8 cellular contexts compared by ENCODE assay signal in genomic region chr1:53182111-53182593, GRCh38. TPM values are rescaled to one million over a fixed set of nuclear protein-coding genes. Genes with fewer than 3 reads are reported as not detected.
DNase-seq lines count a peak whose midpoint lies in the region; ATAC-seq and TF ChIP-seq lines count a peak whose summit lies in the region.

No MANE protein-coding gene starts in this region.

- peak; percentile 95 for ATAC-seq in activated CD4-positive, alpha-beta T cell treated with anti-CD3 and anti-CD28 coated beads for 36 hours
- ATAC-seq in left lung: peak; percentile 75
- no peak for ATAC-seq in GM18861 (IDR thresholded peaks at IDR 0.05; ENCODE audit: unreplicated experiment)

- H3K4me1 Mint-ChIP-seq in activated CD4-positive, alpha-beta T cell treated with anti-CD3 and anti-CD28 coated beads for 36 hours: no peaks in the 10 kb centered on the region

- H3K27me3 Mint-ChIP-seq in activated CD4-positive, alpha-beta T cell treated with anti-CD3 and anti-CD28 coated beads for 36 hours: peaks cover 3% of the 10 kb centered on the region

- H3K4me1 ChIP-seq in colonic mucosa (peaks cover 6% of the 10 kb centered on the region), left lung (peaks cover 5 to 15% of the 10 kb centered on the region in 2 donors)

- H3K27me3 ChIP-seq in AG04450 (ENCODE audit: control insufficient read depth, insufficient read depth, low read length) (no peaks in the 10 kb centered on the region), colonic mucosa (no peaks in the 10 kb centered on the region), left lung (no peaks in the 10 kb centered on the region)

- intact Hi-C loops in activated CD4-positive, alpha-beta T cell treated with anti-CD3 and anti-CD28 coated beads for 36 hours (cut with DNase I, micrococcal nuclease): loop anchor here (1.0 to 10.0 kb wide), 6 partner anchors 117 to 481 kb away; partner anchors contain the start of genes PODN (in 1 of the 2) and ZYG11A (in 1 of the 2)
- intact Hi-C loops in colonic mucosa (cut with DNase I): loop anchor here (10.0 kb wide), 1 partner anchor 477 kb away; no protein-coding TSS in a partner anchor
- intact Hi-C loops in left lung (cut with DNase I): no loop called here

- H3K27ac ChIP-seq in AG04450 (ENCODE audit: low read depth, low read length): peak overlapping the region; percentile 85
- H3K27ac ChIP-seq in colonic mucosa: peak overlapping the region; percentile 72
- H3K27ac ChIP-seq in left lung: peak overlapping the region; percentile 33 to 60

- H3K36me3 ChIP-seq in colonic mucosa: no peaks in the 10 kb centered on the region
- no peaks in the 10 kb centered on the region for H3K36me3 ChIP-seq in left lung

- H3K9ac ChIP-seq in colonic mucosa (ENCODE audit: low read depth in 2 of 2, low read length in 2 of 2): peak overlapping the region in 1 of 2 donors; percentile 69

- no peaks in the 10 kb centered on the region for H3K36me3 Mint-ChIP-seq in activated CD4-positive, alpha-beta T cell treated with anti-CD3 and anti-CD28 coated beads for 36 hours (ENCODE audit: low read depth)

- no peak overlapping the region for H3K4me3 Mint-ChIP-seq in activated CD4-positive, alpha-beta T cell treated with anti-CD3 and anti-CD28 coated beads for 36 hours

- POLR2A ChIA-PET in AG04450 (lab: Yijun Ruan, JAX): no interaction called here
- POLR2A ChIA-PET in activated CD4-positive, alpha-beta T cell treated with anti-CD3 and anti-CD28 coated beads for 36 hours (lab: Charles Lee): no interaction called here

- TF ChIP-seq CTCF in AG04450 (IDR thresholded peaks at IDR 0.05; ENCODE audit: low read depth, low read length) (peak; percentile 69), GM20000 (IDR thresholded peaks at IDR 0.05; ENCODE audit: extremely low read depth, missing control alignments) (peak; percentile 77), colonic mucosa (IDR thresholded peaks at IDR 0.05) (peak; percentile 97), left lung (IDR thresholded peaks at IDR 0.05) (peak; percentile 83 to 89)

- H3K4me3 ChIP-seq in AG04450 (ENCODE audit: low read depth, low read length) (no peak overlapping the region), colonic mucosa (no peak overlapping the region), left lung (no peak overlapping the region)

- H3K27ac Mint-ChIP-seq in activated CD4-positive, alpha-beta T cell treated with anti-CD3 and anti-CD28 coated beads for 36 hours: no peak overlapping the region

- H3K9me3 ChIP-seq in AG04450 (ENCODE audit: control insufficient read depth, insufficient read depth, low read length) (no peaks in the 10 kb centered on the region), colonic mucosa (no peaks in the 10 kb centered on the region), left lung (no peaks in the 10 kb centered on the region)

- DNase-seq in AG04450 (ENCODE audit: low read depth, low spot score) (no peak), GM20000 (ENCODE audit: low spot score) (peak; percentile 82), NCI-H2227 (lab: John Stamatoyannopoulos, UW; ENCODE audit: unreplicated experiment) (peak; percentile 87), colonic mucosa (peak; percentile 92), left lung (peak; percentile 78 to 89)
- peak; percentile 93 for DNase-seq in activated CD4-positive, alpha-beta T cell treated with anti-CD3 and anti-CD28 coated beads for 36 hours
- peak; percentile 79 to 88 for DNase-seq in stimulated activated CD4-positive, alpha-beta T cell treated with anti-CD3 and anti-CD28 coated beads, Interleukin-4, amount 100 ng/mL, for 48 hours (ENCODE audit: low read depth in 2 of 2)

- CTCF ChIA-PET in AG04450 (lab: Charles Lee): interaction anchor here (1.0 to 1.4 kb wide), 4 partner anchors 8 to 123 kb away, joined by 3 to 5 read pairs (median 3); no protein-coding TSS in a partner anchor
- CTCF ChIA-PET in activated CD4-positive, alpha-beta T cell treated with anti-CD3 and anti-CD28 coated beads for 36 hours (lab: Charles Lee): interaction anchor here (0.6 to 3.5 kb wide), 22 partner anchors 10 to 533 kb away, joined by 3 to 11 read pairs (median 3); partner anchors contain the start of gene ECHDC2

- no peaks in the 10 kb centered on the region for H3K9me3 Mint-ChIP-seq in activated CD4-positive, alpha-beta T cell treated with anti-CD3 and anti-CD28 coated beads for 36 hours (ENCODE audit: low read depth)

RNA-seq across cellular contexts. Expression of gene CPT2, which starts 14.5 kb away (rescaled TPM):
- 17.6 and 18.8 TPM in 2 replicates for polyA plus RNA-seq in AG04450 (2011; rRNA removed)
- polyA minus RNA-seq in AG04450 (2011; rRNA and poly(A)+ RNA removed): 13.6 and 13.7 TPM in 2 replicates
- total RNA-seq in activated CD4-positive, alpha-beta T cell treated with anti-CD3 and anti-CD28 coated beads for 36 hours: 10 to 100 TPM; 20.7 to 23.7 TPM
- total RNA-seq in colonic mucosa (10 to 100 TPM; 66.1 to 66.4 TPM), left lung (10 to 100 TPM; 19.1 to 31.4 TPM)

RNA-seq across cellular contexts. Expression of gene CZIB, which starts 38.3 kb away (rescaled TPM):
- polyA plus RNA-seq in AG04450 (2011; rRNA removed): 82.5 and 89.6 TPM in 2 replicates
- 31.1 and 34.1 TPM in 2 replicates for polyA minus RNA-seq in AG04450 (2011; rRNA and poly(A)+ RNA removed)
- total RNA-seq in activated CD4-positive, alpha-beta T cell treated with anti-CD3 and anti-CD28 coated beads for 36 hours: 10 to 100 TPM; 45.4 to 48.7 TPM
- total RNA-seq in colonic mucosa (10 to 100 TPM; 34.6 to 43.9 TPM), left lung (10 to 100 TPM; 50.5 to 55.4 TPM)

RNA-seq across cellular contexts. Expression of gene SLC1A7, which starts 39.7 kb away (rescaled TPM):
- polyA plus RNA-seq in AG04450 (2011; rRNA removed): 0.05 and 0.11 TPM in 2 replicates
- polyA minus RNA-seq in AG04450 (2011; rRNA and poly(A)+ RNA removed): not detected in 2 replicates
- not detected for total RNA-seq in activated CD4-positive, alpha-beta T cell treated with anti-CD3 and anti-CD28 coated beads for 36 hours
- total RNA-seq in colonic mucosa (1 to 10 TPM in 1 of 2 donors, under 1 TPM in 1; 0.50 to 1.1 TPM), left lung (1 to 10 TPM in 1 of 2 donors, under 1 TPM in 1; 0.44 to 1.2 TPM)

RNA-seq across cellular contexts. Expression of gene MAGOH, which starts 56.2 kb away (rescaled TPM):
- 20.3 and 37.6 TPM in 2 replicates for polyA plus RNA-seq in AG04450 (2011; rRNA removed)
- polyA minus RNA-seq in AG04450 (2011; rRNA and poly(A)+ RNA removed): 45.7 and 46.2 TPM in 2 replicates
- 10 to 100 TPM; 73.7 to 92.3 TPM for total RNA-seq in activated CD4-positive, alpha-beta T cell treated with anti-CD3 and anti-CD28 coated beads for 36 hours
- total RNA-seq in colonic mucosa (10 to 100 TPM; 34.0 to 49.7 TPM), left lung (10 to 100 TPM; 31.8 to 33.9 TPM)

Comparison
In these comparisons a context has a peak if more than half of its experiments do, and no peak if none do; other contexts are left out.
1. intact Hi-C loops: an anchor here in activated CD4-positive, alpha-beta T cell treated with anti-CD3 and anti-CD28 coated beads for 36 hours (1.0 to 10.0 kb wide) and colonic mucosa (10.0 kb wide); none called in left lung.